In the genomic region with DNA sequence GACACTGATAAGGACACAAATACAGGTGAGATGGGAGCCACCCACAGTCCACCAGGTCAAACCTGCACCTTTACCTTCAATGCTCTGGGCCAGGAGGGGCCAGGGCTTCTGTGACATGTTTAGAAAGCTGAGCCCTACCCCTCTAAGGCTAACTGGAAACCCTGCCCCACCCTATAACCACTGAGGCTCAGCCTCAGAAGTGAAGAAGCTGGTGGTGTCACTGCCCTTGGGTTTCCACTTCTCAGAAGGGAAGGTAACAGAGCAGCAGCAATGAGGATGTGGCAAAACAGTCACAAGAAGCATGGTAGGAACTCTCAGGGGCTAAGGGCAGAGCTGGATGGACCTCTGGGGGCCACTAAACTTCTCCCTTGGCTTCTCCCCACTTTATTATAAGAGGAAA, we compare ENCODE assay signal across 1 cellular context.
TF ChIP-seq lines count a peak whose summit lies in the region.

No MANE protein-coding gene starts in this region.

TF ChIP-seq in SK-N-SH, 30 proteins besides CTCF, POLR2A, EP300 and RAD21:
- TF ChIP-seq PBX3 (IDR thresholded peaks at IDR 0.05) (no peak), IRF3 (IDR thresholded peaks at IDR 0.05; ENCODE audit: low read depth, low read length) (no peak)
